Comparison of ENCODE assay signal across 14 cellular contexts in genomic region chr18:38751897-38752296, GRCh38.
DNase-seq lines count a peak whose midpoint lies in the region; ATAC-seq and TF ChIP-seq lines count a peak whose summit lies in the region.
"Had no signal": no experiment of that assay in that cellular context is flagged by ENCODE, and none has a peak within 500 bp of the region (broad histone marks: within the 10 kb centered on the region; RNA-seq: fewer than 3 reads in every experiment).

No MANE protein-coding gene starts in this region.

- H4K20me1 ChIP-seq in smooth muscle cell (ENCODE audit: low read depth), result no peaks in the 10 kb centered on the region

- peak overlapping the region; percentile 76 for H3K4me2 ChIP-seq in smooth muscle cell

- TF ChIP-seq POLR2A in right lobe of liver (IDR thresholded peaks at IDR 0.05), result no peak

- H2AFZ ChIP-seq in smooth muscle cell (ENCODE audit: low read depth), result peak overlapping the region; percentile 53

- H3K27me3 ChIP-seq in smooth muscle cell (ENCODE audit: low read depth), result peaks cover 10% of the 10 kb centered on the region
- H3K27me3 ChIP-seq in right lobe of liver, result no peaks in the 10 kb centered on the region
- H3K27me3 ChIP-seq: tibial artery had no signal

- WGBS in smooth muscle cell (ENCODE audit: low lambda C conversion rate), result 10% methylated on average over 8 of the region's 8 CpGs
- WGBS in right lobe of liver (ENCODE audit: insufficient coverage, low coverage, low lambda C conversion rate, missing lambda C conversion rate), result 31% methylated on average over 7 of the region's 8 CpGs

- peak; percentile 33 for ATAC-seq in HG02610 (IDR thresholded peaks at IDR 0.05; ENCODE audit: unreplicated experiment)
- no peak for ATAC-seq in right lobe of liver
- no peak for ATAC-seq in HG03571 (IDR thresholded peaks at IDR 0.05; ENCODE audit: unreplicated experiment)

- H3F3A ChIP-seq in smooth muscle cell (ENCODE audit: low read depth), result no peaks in the 10 kb centered on the region

- no peaks in the 10 kb centered on the region for H3K79me2 ChIP-seq in smooth muscle cell (ENCODE audit: low read depth)

- H3K9me3 ChIP-seq in smooth muscle cell (replicated peaks; ENCODE audit: low read depth) (no peaks in the 10 kb centered on the region), right lobe of liver (no peaks in the 10 kb centered on the region)
- H3K9me3 ChIP-seq: tibial artery had no signal

- no peak overlapping the region for H3K4me3 ChIP-seq in smooth muscle cell
- no peak overlapping the region for H3K4me3 ChIP-seq in right lobe of liver
- H3K4me3 ChIP-seq: lung, tibial artery had no signal

- DNase-seq in amygdala (lab: John Stamatoyannopoulos, UW) (peak in 43 of 56 donors; percentile 1 to 77 (median 20)), islet precursor cell (peak; percentile 52), smooth muscle cell (lab: John Stamatoyannopoulos, UW; ENCODE audit: unreplicated experiment) (no peak), right lobe of liver (no peak), SHP77 treated with DMSO at 0.1 percent for 48 hours (lab: John Stamatoyannopoulos, UW) (no peak)
- DNase-seq: aorta; CD4-positive, alpha-beta memory T cell; endodermal cell; MM.1S; NCI-H226; tibial artery had no signal

- H3K27ac ChIP-seq in smooth muscle cell (ENCODE audit: low read depth) (no peak overlapping the region), right lobe of liver (no peak overlapping the region)
- H3K27ac ChIP-seq: tibial artery had no signal

- no peaks in the 10 kb centered on the region for H3K4me1 ChIP-seq in smooth muscle cell (ENCODE audit: low read depth)
- no peaks in the 10 kb centered on the region for H3K4me1 ChIP-seq in right lobe of liver
- H3K4me1 ChIP-seq: tibial artery had no signal

- H3K36me3 ChIP-seq in smooth muscle cell (ENCODE audit: low read depth) (no peaks in the 10 kb centered on the region), right lobe of liver (no peaks in the 10 kb centered on the region)
- H3K36me3 ChIP-seq: tibial artery had no signal

- intact Hi-C loops in right lobe of liver (cut with DNase I), result no loop called here

- TF ChIP-seq CTCF in smooth muscle cell (IDR thresholded peaks at IDR 0.05; ENCODE audit: borderline replicate concordance, insufficient read depth, poor library complexity, severe bottlenecking), result no peak
- no peak for TF ChIP-seq CTCF in right lobe of liver (IDR thresholded peaks at IDR 0.05)

- no peak overlapping the region for H3K9ac ChIP-seq in smooth muscle cell (ENCODE audit: low read depth)

Comparison
In these comparisons a context has a peak if more than half of its experiments do, and no peak if none do; other contexts are left out.
1. DNase-seq: peak in amygdala (43 of 56) and islet precursor cell (single experiment); none in smooth muscle cell (single experiment), right lobe of liver (0 of 3) and SHP77 treated with DMSO at 0.1 percent for 48 hours (single experiment).